Comparison of ENCODE assay signal across 8 cellular contexts in genomic region chr6:122789078-122789861, GRCh38. TPM values are rescaled to one million over a fixed set of nuclear protein-coding genes. Genes with fewer than 3 reads are reported as not detected.
DNase-seq lines count a peak whose midpoint lies in the region; ATAC-seq lines count a peak whose summit lies in the region.

A gene with protein sequence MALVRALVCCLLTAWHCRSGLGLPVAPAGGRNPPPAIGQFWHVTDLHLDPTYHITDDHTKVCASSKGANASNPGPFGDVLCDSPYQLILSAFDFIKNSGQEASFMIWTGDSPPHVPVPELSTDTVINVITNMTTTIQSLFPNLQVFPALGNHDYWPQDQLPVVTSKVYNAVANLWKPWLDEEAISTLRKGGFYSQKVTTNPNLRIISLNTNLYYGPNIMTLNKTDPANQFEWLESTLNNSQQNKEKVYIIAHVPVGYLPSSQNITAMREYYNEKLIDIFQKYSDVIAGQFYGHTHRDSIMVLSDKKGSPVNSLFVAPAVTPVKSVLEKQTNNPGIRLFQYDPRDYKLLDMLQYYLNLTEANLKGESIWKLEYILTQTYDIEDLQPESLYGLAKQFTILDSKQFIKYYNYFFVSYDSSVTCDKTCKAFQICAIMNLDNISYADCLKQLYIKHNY (plus strand): TSS chr6:122789258. CDS start chr6:122789347, 89 bp downstream.

- H3K27me3 ChIP-seq in CD8-positive, alpha-beta memory T cell (ENCODE audit: insufficient read depth, low read length, poor library complexity, severe bottlenecking) = peaks cover 10% of the 10 kb centered on the region
- H3K27me3 ChIP-seq in muscle layer of colon (ENCODE audit: control insufficient read depth in 1 of 2, insufficient read depth in 2 of 2, low read length in 2 of 2) = no peaks in the 10 kb centered on the region

- no peak within 1 kb of the TSS for H3K27ac ChIP-seq in CD8-positive, alpha-beta memory T cell (ENCODE audit: low read depth, low read length)
- H3K27ac ChIP-seq in muscle layer of colon (ENCODE audit: low read depth, low read length) = peak within 1 kb of the TSS; percentile 85

- peak within 1 kb of the TSS; percentile 15 for H3K4me3 ChIP-seq in CD8-positive, alpha-beta memory T cell (ENCODE audit: low read length)
- peak within 1 kb of the TSS; percentile 70 to 93 for H3K4me3 ChIP-seq in muscle layer of colon (ENCODE audit: low read depth in 1 of 2, low read length in 2 of 2)

- H3K9ac ChIP-seq in muscle layer of colon (ENCODE audit: low read length) = peak within 1 kb of the TSS; percentile 69

- H3K27ac Mint-ChIP-seq in CD8-positive, alpha-beta memory T cell = peak within 1 kb of the TSS in 2 of 8 donors; percentile 21 to 56
- H3K27ac Mint-ChIP-seq in activated CD8-positive, alpha-beta T cell treated with anti-CD3 and anti-CD28 coated beads, Interleukin-2, amount 10 ng/mL, durations not matched to agents 7 days and 5 days = no peak within 1 kb of the TSS

- H3K4me1 ChIP-seq in CD8-positive, alpha-beta memory T cell (ENCODE audit: insufficient read depth, low read length) = no peaks in the 10 kb centered on the region
- peaks cover 15% of the 10 kb centered on the region for H3K4me1 ChIP-seq in muscle layer of colon (ENCODE audit: insufficient read depth, low read length)

- H3K36me3 ChIP-seq in CD8-positive, alpha-beta memory T cell (ENCODE audit: insufficient read depth, low read length) = no peaks in the 10 kb centered on the region
- no peaks in the 10 kb centered on the region for H3K36me3 ChIP-seq in muscle layer of colon (ENCODE audit: insufficient read depth, low read length)

- CTCF ChIA-PET in CD8-positive, alpha-beta memory T cell (lab: Charles Lee) = no interaction called here
- CTCF ChIA-PET in activated CD8-positive, alpha-beta T cell treated with anti-CD3 and anti-CD28 coated beads, Interleukin-2, amount 10 ng/mL, durations not matched to agents 7 days and 5 days (lab: Charles Lee) = interaction anchor here (0.7 to 1.8 kb wide), 10 partner anchors 9 to 62 kb away, joined by 3 to 13 read pairs (median 4); no protein-coding TSS in a partner anchor

- peak; percentile 66 for ATAC-seq in GM19035 (IDR thresholded peaks at IDR 0.05; ENCODE audit: unreplicated experiment)
- ATAC-seq in HG03139 (IDR thresholded peaks at IDR 0.05; ENCODE audit: unreplicated experiment) = peak; percentile 51
- ATAC-seq in activated CD8-positive, alpha-beta T cell treated with anti-CD3 and anti-CD28 coated beads, Interleukin-2, amount 10 ng/mL, durations not matched to agents 7 days and 5 days = peak; percentile 74

- H3K9me3 ChIP-seq in CD8-positive, alpha-beta memory T cell (ENCODE audit: low read length) = no peaks in the 10 kb centered on the region
- H3K9me3 ChIP-seq in muscle layer of colon (ENCODE audit: low read length) = no peaks in the 10 kb centered on the region

- H3K4me1 Mint-ChIP-seq in CD8-positive, alpha-beta memory T cell = peaks cover 12 to 19% (median 13%) of the 10 kb centered on the region in 3 donors
- peaks cover 10% of the 10 kb centered on the region for H3K4me1 Mint-ChIP-seq in activated CD8-positive, alpha-beta T cell treated with anti-CD3 and anti-CD28 coated beads, Interleukin-2, amount 10 ng/mL, durations not matched to agents 7 days and 5 days (ENCODE audit: low read depth)

- H3K9me3 Mint-ChIP-seq in CD8-positive, alpha-beta memory T cell = peaks cover 0 to 6% (median 0%) of the 10 kb centered on the region in 5 donors
- H3K9me3 Mint-ChIP-seq in activated CD8-positive, alpha-beta T cell treated with anti-CD3 and anti-CD28 coated beads, Interleukin-2, amount 10 ng/mL, durations not matched to agents 7 days and 5 days (ENCODE audit: insufficient read depth) = no peaks in the 10 kb centered on the region

- POLR2A ChIA-PET in CD8-positive, alpha-beta memory T cell (lab: Charles Lee) = no interaction called here
- POLR2A ChIA-PET in activated CD8-positive, alpha-beta T cell treated with anti-CD3 and anti-CD28 coated beads, Interleukin-2, amount 10 ng/mL, durations not matched to agents 7 days and 5 days (lab: Charles Lee) = no interaction called here

- H3K36me3 Mint-ChIP-seq in CD8-positive, alpha-beta memory T cell = no peaks in the 10 kb centered on the region
- no peaks in the 10 kb centered on the region for H3K36me3 Mint-ChIP-seq in activated CD8-positive, alpha-beta T cell treated with anti-CD3 and anti-CD28 coated beads, Interleukin-2, amount 10 ng/mL, durations not matched to agents 7 days and 5 days (ENCODE audit: low read depth)

- H3K4me3 Mint-ChIP-seq in CD8-positive, alpha-beta memory T cell = peak within 1 kb of the TSS; percentile 25 to 88 (median 77)
- peak within 1 kb of the TSS; percentile 83 for H3K4me3 Mint-ChIP-seq in activated CD8-positive, alpha-beta T cell treated with anti-CD3 and anti-CD28 coated beads, Interleukin-2, amount 10 ng/mL, durations not matched to agents 7 days and 5 days

- H3K27me3 Mint-ChIP-seq in CD8-positive, alpha-beta memory T cell = peaks cover 36 to 52% of the 10 kb centered on the region in 2 donors
- peaks cover 49% of the 10 kb centered on the region for H3K27me3 Mint-ChIP-seq in activated CD8-positive, alpha-beta T cell treated with anti-CD3 and anti-CD28 coated beads, Interleukin-2, amount 10 ng/mL, durations not matched to agents 7 days and 5 days (ENCODE audit: low read depth)

- DNase-seq in CD8-positive, alpha-beta memory T cell = no peak
- DNase-seq in NCI-H2196 treated with DMSO at 0.1 percent for 48 hours (lab: John Stamatoyannopoulos, UW; ENCODE audit: unreplicated experiment) (peak; percentile 74), fibroblast of peridontal ligament (ENCODE audit: extremely low read depth) (peak; percentile 95), ureter (ENCODE audit: low spot score) (peak; percentile 76)
- DNase-seq in activated CD8-positive, alpha-beta T cell treated with anti-CD3 and anti-CD28 coated beads, Interleukin-2, amount 10 ng/mL, durations not matched to agents 7 days and 5 days = peak; percentile 27

RNA-seq across cellular contexts. Expression of the gene that starts here (rescaled TPM):
- under 1 TPM; 0.16 to 0.24 TPM for total RNA-seq in CD8-positive, alpha-beta memory T cell
- polyA plus RNA-seq in CD8-positive, alpha-beta memory T cell = not detected
- total RNA-seq in activated CD8-positive, alpha-beta T cell treated with anti-CD3 and anti-CD28 coated beads, Interleukin-2, amount 10 ng/mL, durations not matched to agents 7 days and 5 days = not detected
- total RNA-seq in ureter = 18.8 TPM

Comparison
In these comparisons a context has a peak if more than half of its experiments do, and no peak if none do; other contexts are left out.
1. RNA of the gene that starts here (total RNA-seq): 18.8 TPM in ureter (single experiment); 0.16 to 0.24 TPM in CD8-positive, alpha-beta memory T cell and not detected in activated CD8-positive, alpha-beta T cell treated with anti-CD3 and anti-CD28 coated beads, Interleukin-2, amount 10 ng/mL, durations not matched to agents 7 days and 5 days; every median in the first group is over 10 times any median in the second.
2. Peak in DNase-seq and ATAC-seq in activated CD8-positive, alpha-beta T cell treated with anti-CD3 and anti-CD28 coated beads, Interleukin-2, amount 10 ng/mL, durations not matched to agents 7 days and 5 days; RNA of the gene not detected or under 1 TPM.
3. DNase-seq: peak in NCI-H2196 treated with DMSO at 0.1 percent for 48 hours (single experiment), fibroblast of peridontal ligament (single experiment) and ureter (single experiment); none in CD8-positive, alpha-beta memory T cell (0 of 5).
4. Peak in every context shown above with its lines, with median percentiles within 50 percentile points of each other: ATAC-seq.